Comparison of ENCODE assay signal across 25 cellular contexts in genomic region chr13:99953138-99953755, GRCh38. TPM values are rescaled to one million over a fixed set of nuclear protein-coding genes. Genes with fewer than 3 reads are reported as not detected.
A peak's percentile ranks its signal among the peaks of the same experiment; 100 is the strongest.
DNase-seq lines count a peak whose midpoint lies in the region; ATAC-seq and TF ChIP-seq lines count a peak whose summit lies in the region.
"Had no signal": no experiment of that assay in that cellular context is flagged by ENCODE, and none has a peak within 500 bp of the region (broad histone marks: within the 10 kb centered on the region; RNA-seq: fewer than 3 reads in every experiment).

No MANE protein-coding gene starts in this region.

- TF ChIP-seq CTCF in GM20000 (IDR thresholded peaks at IDR 0.05; ENCODE audit: extremely low read depth, missing control alignments), result no peak

- no peak overlapping the region for H4K91ac ChIP-seq in neuronal stem cell (ENCODE audit: low read depth, low read length, poor library complexity)

- H3K4me2 ChIP-seq in neuronal stem cell (ENCODE audit: insufficient read depth, low read length, poor library complexity, severe bottlenecking), result no peak overlapping the region
- H3K4me2 ChIP-seq: BLaER1 treated with 17β-estradiol and CSF1 and Interleukin-3, amounts not matched to agents 10 nM and 100 nM had no signal

- no peak overlapping the region for H2BK5ac ChIP-seq in neuronal stem cell (ENCODE audit: low read length)

- peak; percentile 71 for ATAC-seq in left lobe of liver

- H3K4me1 ChIP-seq in neuronal stem cell (ENCODE audit: control insufficient read depth in 2 of 2, insufficient read depth in 1 of 2, low read depth in 1 of 2, low read length in 2 of 2), result peaks cover 22 to 31% of the 10 kb centered on the region in 2 donors
- H3K4me1 ChIP-seq: SJCRH30 had no signal

- no peak overlapping the region for H3K14ac ChIP-seq in neuronal stem cell (ENCODE audit: low read length)

- H3K27me3 ChIP-seq in neuronal stem cell (ENCODE audit: control insufficient read depth in 3 of 3, insufficient read depth in 3 of 3, low read depth in 1 of 3, low read length in 3 of 3), result peaks cover 0 to 9% (median 0%) of the 10 kb centered on the region in 3 experiments
- H3K27me3 ChIP-seq: SJCRH30 had no signal

- no peak overlapping the region for H4K8ac ChIP-seq in neuronal stem cell (ENCODE audit: low read depth, low read length)

- no peaks in the 10 kb centered on the region for H3K9me3 ChIP-seq in neuronal stem cell (replicated peaks in 1 of 2; ENCODE audit: control insufficient read depth in 2 of 2, insufficient read depth in 1 of 2, low read depth in 1 of 2, low read length in 2 of 2)
- H3K9me3 ChIP-seq: Caco-2, SJCRH30 had no signal

- no peak overlapping the region for H2BK120ac ChIP-seq in neuronal stem cell (ENCODE audit: low read depth, low read length)

- H3K79me1 ChIP-seq in neuronal stem cell (ENCODE audit: low read depth, low read length), result peaks cover 2% of the 10 kb centered on the region

- peak overlapping the region; percentile 8 for H3K4ac ChIP-seq in neuronal stem cell (ENCODE audit: low read length)

- peak; percentile 30 for DNase-seq in activated effector memory CD4-positive, alpha-beta T cell treated with anti-CD3 and anti-CD28 coated beads, Interleukin-2, amount 50 U/mL, for 16 hours
- no peak for DNase-seq in activated effector memory CD4-positive, alpha-beta T cell treated with Interleukin-2 at 50 U/mL for 16 hours
- DNase-seq in left lobe of liver (ENCODE audit: low spot score) (no peak), neuronal stem cell (ENCODE audit: low spot score) (no peak), GM20000 (ENCODE audit: low spot score) (no peak), NCI-H774 (lab: John Stamatoyannopoulos, UW) (no peak), NCI-H128 (lab: John Stamatoyannopoulos, UW; ENCODE audit: unreplicated experiment) (no peak), NCI-H2196 treated with DMSO at 0.1 percent for 48 hours (lab: John Stamatoyannopoulos, UW; ENCODE audit: unreplicated experiment) (no peak)
- DNase-seq: ACHN; Caco-2; CD4-positive, alpha-beta memory T cell; DMS 273 treated with DMSO at 0.1 percent for 48 hours; DMS79 treated with DMSO at 0.1 percent for 48 hours; Karpas-422; MV-4-11; NCI-H1105 treated with DMSO at 0.1 percent for 48 hours; NCI-H1694; NCI-H2081; NCI-H2171; NCI-H524 treated with DMSO at 0.1 percent for 48 hours; SJCRH30 had no signal

- peak overlapping the region; percentile 66 for H3K18ac ChIP-seq in neuronal stem cell (ENCODE audit: low read length)

- WGBS in neuronal stem cell (ENCODE audit: extremely low coverage in 2 of 2, insufficient read length in 2 of 2, insufficient replicate concordance in 1 of 2), 2 donors, result no CpG with 5 or more reads among the region's 14 CpGs

- no peak overlapping the region for H3K4me3 ChIP-seq in neuronal stem cell (ENCODE audit: low read length in 2 of 2)
- H3K4me3 ChIP-seq: BLaER1 treated with 17β-estradiol and CSF1 and Interleukin-3, amounts not matched to agents 10 nM and 100 nM; SJCRH30 had no signal

- no peak overlapping the region for H3K27ac ChIP-seq in neuronal stem cell (replicated peaks; ENCODE audit: low read length)
- H3K27ac ChIP-seq: 22Rv1; BLaER1 treated with 17β-estradiol and CSF1 and Interleukin-3, amounts not matched to agents 10 nM and 100 nM; SJCRH30 had no signal

- peak overlapping the region; percentile 68 for H2AK5ac ChIP-seq in neuronal stem cell (ENCODE audit: low read depth, low read length)

- H2BK12ac ChIP-seq in neuronal stem cell (ENCODE audit: low read length), result no peak overlapping the region

- no peaks in the 10 kb centered on the region for H3K36me3 ChIP-seq in neuronal stem cell (replicated peaks in 1 of 2; ENCODE audit: control insufficient read depth in 2 of 2, insufficient read depth in 2 of 2, low read length in 2 of 2)
- H3K36me3 ChIP-seq: BLaER1 treated with 17β-estradiol and CSF1 and Interleukin-3, amounts not matched to agents 10 nM and 100 nM; SJCRH30 had no signal

- H2BK15ac ChIP-seq in neuronal stem cell (ENCODE audit: low read length), result no peak overlapping the region

- no peak overlapping the region for H3K23ac ChIP-seq in neuronal stem cell (ENCODE audit: low read depth, low read length, poor library complexity)

- no peak overlapping the region for H3K9ac ChIP-seq in neuronal stem cell (ENCODE audit: low read depth, low read length, poor library complexity)
- H3K9ac ChIP-seq: BLaER1 treated with 17β-estradiol and CSF1 and Interleukin-3, amounts not matched to agents 10 nM and 100 nM had no signal

- H2AFZ ChIP-seq in neuronal stem cell (ENCODE audit: low read length), result no peak overlapping the region

RNA-seq across cellular contexts. Expression of gene ZIC5, which starts 18.3 kb away (rescaled TPM):
- not detected for total RNA-seq in left lobe of liver
- 18.1 TPM for polyA plus RNA-seq in neuronal stem cell (2013, experiment 1 of 2)
- 18.3 TPM for polyA plus RNA-seq in neuronal stem cell (2013, experiment 2 of 2)
- total RNA-seq: CD4-positive, alpha-beta memory T cell; OCI-LY7 had no signal
- polyA plus RNA-seq: CD4-positive, alpha-beta memory T cell; IgD-negative memory B cell had no signal

RNA-seq across cellular contexts. Expression of gene ZIC2, which starts 28.3 kb away (rescaled TPM):
- 0.38 TPM for total RNA-seq in left lobe of liver
- polyA plus RNA-seq in neuronal stem cell (2013, experiment 1 of 2), result 120 TPM
- polyA plus RNA-seq in neuronal stem cell (2013, experiment 2 of 2), result 122 TPM
- total RNA-seq: CD4-positive, alpha-beta memory T cell; OCI-LY7 had no signal
- polyA plus RNA-seq: CD4-positive, alpha-beta memory T cell; IgD-negative memory B cell had no signal
